1 cellular context compared by ENCODE assay signal in genomic region chr17:1083451-1084187, GRCh38.
TF ChIP-seq lines count a peak whose summit lies in the region.

No MANE protein-coding gene starts in this region.

TF ChIP-seq in HEK293, 187 proteins besides CTCF, POLR2A, EP300 and RAD21 (continued from another document):
- TF ChIP-seq ZNF629 (tag by site-specific recombination; IDR thresholded peaks at IDR 0.05) (no peak), ZNF335 (tag by site-specific recombination; conservative IDR thresholded peaks at IDR 0.05) (no peak)
